Comparison of ENCODE assay signal across 14 cellular contexts in the genomic region with DNA sequence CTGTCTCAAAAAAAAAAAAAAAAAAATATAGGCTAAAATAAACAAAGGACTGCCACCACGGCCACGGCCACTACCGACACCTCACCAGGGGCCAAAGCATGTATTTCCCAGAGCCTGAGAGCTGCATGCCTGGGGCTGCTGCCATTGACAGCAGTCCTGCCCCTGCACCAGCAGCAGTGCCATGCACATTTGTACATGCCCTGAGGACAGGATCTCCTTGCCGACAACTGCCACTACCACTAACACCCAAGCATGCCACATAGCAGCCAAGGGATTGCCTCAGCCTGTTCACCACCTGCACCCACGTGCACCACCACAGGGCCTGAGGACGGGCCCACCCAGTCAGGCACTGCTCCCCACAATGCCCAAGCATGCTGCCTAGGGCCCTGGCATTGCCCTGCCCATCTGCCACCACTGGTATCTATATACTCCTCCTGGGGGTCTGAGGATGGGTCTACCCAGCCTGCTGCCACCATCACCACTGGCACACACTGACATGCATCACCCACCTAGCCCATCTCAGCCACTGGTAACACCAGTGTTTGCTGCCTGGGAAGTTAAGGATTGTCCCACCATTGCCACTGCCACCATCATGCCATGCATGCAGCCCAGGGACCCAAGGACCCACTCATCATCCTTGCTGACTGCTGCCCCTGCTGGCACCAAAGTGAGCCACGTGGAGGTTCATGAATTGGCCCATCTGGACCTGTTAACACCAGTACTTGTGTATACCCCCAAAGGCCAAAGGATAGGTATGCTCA. TPM values are rescaled to one million over a fixed set of nuclear protein-coding genes. Genes with fewer than 3 reads are reported as not detected.
DNase-seq lines count a peak whose midpoint lies in the region; ATAC-seq and TF ChIP-seq lines count a peak whose summit lies in the region.
"Had no signal": no experiment of that assay in that cellular context is flagged by ENCODE, and none has a peak within 500 bp of the region (broad histone marks: within the 10 kb centered on the region; RNA-seq: fewer than 3 reads in every experiment).

No MANE protein-coding gene starts in this region.

- peaks cover 27% of the 10 kb centered on the region for H3K27me3 Mint-ChIP-seq in activated naive CD8-positive, alpha-beta T cell treated with anti-CD3 and anti-CD28 coated beads, Interleukin-2, amount 10 ng/mL, durations not matched to agents 7 days and 5 days
- peaks cover 8% of the 10 kb centered on the region for H3K27me3 Mint-ChIP-seq in activated naive CD8-positive, alpha-beta T cell treated with anti-CD3 and anti-CD28 coated beads for 36 hours
- peaks cover 4% of the 10 kb centered on the region for H3K27me3 Mint-ChIP-seq in endothelial cell (ENCODE audit: unreplicated experiment)
- peaks cover 3% of the 10 kb centered on the region for H3K27me3 Mint-ChIP-seq in glutamatergic neuron (ENCODE audit: unreplicated experiment)
- H3K27me3 Mint-ChIP-seq in effector memory CD8-positive, alpha-beta T cell: peaks cover 24 to 41% of the 10 kb centered on the region in 2 donors

- 71 to 81% (median 72%) methylated on average over 7 of the region's 7 CpGs for WGBS in spleen, 5 donors
- WGBS in gastroesophageal sphincter (ENCODE audit: low coverage in 1 of 2), 2 donors: 44% methylated on average over 5 of the region's 7 CpGs; no CpG with 5 or more reads in 1 of the 2 donors

- H3K27ac Mint-ChIP-seq in activated naive CD8-positive, alpha-beta T cell treated with anti-CD3 and anti-CD28 coated beads, Interleukin-2, amount 10 ng/mL, durations not matched to agents 7 days and 5 days: peak overlapping the region; percentile 72
- H3K27ac Mint-ChIP-seq in activated naive CD8-positive, alpha-beta T cell treated with anti-CD3 and anti-CD28 coated beads for 36 hours: no peak overlapping the region
- no peak overlapping the region for H3K27ac Mint-ChIP-seq in endothelial cell (ENCODE audit: unreplicated experiment)
- H3K27ac Mint-ChIP-seq in glutamatergic neuron (ENCODE audit: unreplicated experiment): no peak overlapping the region
- no peak overlapping the region for H3K27ac Mint-ChIP-seq in effector memory CD8-positive, alpha-beta T cell

- H3K27me3 ChIP-seq in MM.1S (replicated peaks; ENCODE audit: insufficient read depth, low read length) (peaks cover 7% of the 10 kb centered on the region; the same call in 1 of the 2 replicates), spleen (replicated peaks in 1 of 7) (peaks cover 0 to 4% (median 0%) of the 10 kb centered on the region in 7 donors), gastroesophageal sphincter (peaks cover 19% of the 10 kb centered on the region)
- H3K27me3 ChIP-seq: tibial nerve had no signal

- no peak overlapping the region for H3K27ac ChIP-seq in MM.1S (ENCODE audit: low read length)
- H3K27ac ChIP-seq in spleen: no peak overlapping the region
- no peak overlapping the region for H3K27ac ChIP-seq in gastroesophageal sphincter
- H3K27ac ChIP-seq: psoas muscle, tibial nerve had no signal

- POLR2A ChIA-PET in activated naive CD8-positive, alpha-beta T cell treated with anti-CD3 and anti-CD28 coated beads, Interleukin-2, amount 10 ng/mL, durations not matched to agents 7 days and 5 days (lab: Charles Lee): interaction anchor here (0.7 kb wide), 1 partner anchor 741 kb away, joined by 3 read pairs; no protein-coding TSS in a partner anchor

- no peak for TF ChIP-seq POLR2A in spleen (IDR thresholded peaks at IDR 0.05)
- TF ChIP-seq POLR2A in gastroesophageal sphincter (IDR thresholded peaks at IDR 0.05): no peak

- DNase-seq in activated naive CD8-positive, alpha-beta T cell treated with anti-CD3 and anti-CD28 coated beads, Interleukin-2, amount 10 ng/mL, durations not matched to agents 7 days and 5 days: no peak
- DNase-seq in activated naive CD8-positive, alpha-beta T cell treated with anti-CD3 and anti-CD28 coated beads for 36 hours: no peak
- DNase-seq in MM.1S: no peak
- DNase-seq in endothelial cell (ENCODE audit: low spot score): no peak
- DNase-seq in spleen: peak; percentile 48
- DNase-seq in glutamatergic neuron: no peak
- DNase-seq in effector memory CD8-positive, alpha-beta T cell: no peak
- DNase-seq: DMS79 treated with DMSO at 0.1 percent for 48 hours; effector memory CD4-positive, alpha-beta T cell; NCI-H510A; psoas muscle; T-helper 2 cell had no signal

- H3K4me3 Mint-ChIP-seq in activated naive CD8-positive, alpha-beta T cell treated with anti-CD3 and anti-CD28 coated beads, Interleukin-2, amount 10 ng/mL, durations not matched to agents 7 days and 5 days: no peak overlapping the region
- H3K4me3 Mint-ChIP-seq in activated naive CD8-positive, alpha-beta T cell treated with anti-CD3 and anti-CD28 coated beads for 36 hours: no peak overlapping the region
- H3K4me3 Mint-ChIP-seq in endothelial cell (ENCODE audit: unreplicated experiment) (no peak overlapping the region), glutamatergic neuron (ENCODE audit: unreplicated experiment) (no peak overlapping the region)
- H3K4me3 Mint-ChIP-seq in effector memory CD8-positive, alpha-beta T cell: peak overlapping the region in 1 of 2 donors; percentile 17

- TF ChIP-seq CTCF in MM.1S (IDR thresholded peaks at IDR 0.05; ENCODE audit: low read length): peak; percentile 25
- TF ChIP-seq CTCF in endothelial cell (IDR thresholded peaks at IDR 0.05; ENCODE audit: unreplicated experiment): peak; percentile 11
- no peak for TF ChIP-seq CTCF in spleen (IDR thresholded peaks at IDR 0.05 in 8 of 11, conservative IDR thresholded peaks at IDR 0.05 in 3 of 11)
- no peak for TF ChIP-seq CTCF in gastroesophageal sphincter (IDR thresholded peaks at IDR 0.05)
- TF ChIP-seq CTCF in glutamatergic neuron (IDR thresholded peaks at IDR 0.05; ENCODE audit: partially characterized antibody, unreplicated experiment): no peak

- H2AFZ ChIP-seq in MM.1S (ENCODE audit: low read length): no peak overlapping the region

- H4K20me1 ChIP-seq in MM.1S (ENCODE audit: insufficient read depth, low read length): no peaks in the 10 kb centered on the region

- H3K9me3 Mint-ChIP-seq in activated naive CD8-positive, alpha-beta T cell treated with anti-CD3 and anti-CD28 coated beads, Interleukin-2, amount 10 ng/mL, durations not matched to agents 7 days and 5 days: no peaks in the 10 kb centered on the region
- no peaks in the 10 kb centered on the region for H3K9me3 Mint-ChIP-seq in activated naive CD8-positive, alpha-beta T cell treated with anti-CD3 and anti-CD28 coated beads for 36 hours
- H3K9me3 Mint-ChIP-seq in endothelial cell (ENCODE audit: unreplicated experiment) (no peaks in the 10 kb centered on the region), glutamatergic neuron (ENCODE audit: unreplicated experiment) (no peaks in the 10 kb centered on the region)
- H3K9me3 Mint-ChIP-seq in effector memory CD8-positive, alpha-beta T cell: no peaks in the 10 kb centered on the region

- no peaks in the 10 kb centered on the region for H3K36me3 ChIP-seq in MM.1S (replicated peaks; ENCODE audit: insufficient read depth, low read length)
- no peaks in the 10 kb centered on the region for H3K36me3 ChIP-seq in spleen
- no peaks in the 10 kb centered on the region for H3K36me3 ChIP-seq in gastroesophageal sphincter
- H3K36me3 ChIP-seq: tibial nerve had no signal

- intact Hi-C loops in spleen (cut with DNase I; ENCODE audit: low total_unique reads): loop anchor here (5.0 kb wide), 1 partner anchor 42 kb away; no protein-coding TSS in a partner anchor

- no peak overlapping the region for H3K4me2 ChIP-seq in MM.1S (ENCODE audit: low read depth, low read length)

- peaks cover 12% of the 10 kb centered on the region for H3K4me1 Mint-ChIP-seq in activated naive CD8-positive, alpha-beta T cell treated with anti-CD3 and anti-CD28 coated beads, Interleukin-2, amount 10 ng/mL, durations not matched to agents 7 days and 5 days
- peaks cover 16% of the 10 kb centered on the region for H3K4me1 Mint-ChIP-seq in activated naive CD8-positive, alpha-beta T cell treated with anti-CD3 and anti-CD28 coated beads for 36 hours
- H3K4me1 Mint-ChIP-seq in endothelial cell (ENCODE audit: unreplicated experiment) (no peaks in the 10 kb centered on the region), glutamatergic neuron (ENCODE audit: low read depth, unreplicated experiment) (no peaks in the 10 kb centered on the region)
- peaks cover 0 to 12% of the 10 kb centered on the region in 2 donors for H3K4me1 Mint-ChIP-seq in effector memory CD8-positive, alpha-beta T cell (ENCODE audit: low read depth in 2 of 2)

- no peaks in the 10 kb centered on the region for H3K9me2 ChIP-seq in MM.1S (replicated peaks; ENCODE audit: insufficient read depth, low read length)

- H3K9me3 ChIP-seq in MM.1S (replicated peaks; ENCODE audit: insufficient read depth, low read length) (no peaks in the 10 kb centered on the region), spleen (no peaks in the 10 kb centered on the region), gastroesophageal sphincter (no peaks in the 10 kb centered on the region)
- H3K9me3 ChIP-seq: psoas muscle, tibial nerve had no signal

- no peak overlapping the region for H3K4me3 ChIP-seq in MM.1S (ENCODE audit: low read length)
- no peak overlapping the region for H3K4me3 ChIP-seq in spleen
- H3K4me3 ChIP-seq in gastroesophageal sphincter: no peak overlapping the region
- H3K4me3 ChIP-seq: psoas muscle, tibial nerve had no signal

- no peak overlapping the region for H3K9ac ChIP-seq in MM.1S (ENCODE audit: low read length)

- H3K36me3 Mint-ChIP-seq in activated naive CD8-positive, alpha-beta T cell treated with anti-CD3 and anti-CD28 coated beads, Interleukin-2, amount 10 ng/mL, durations not matched to agents 7 days and 5 days: no peaks in the 10 kb centered on the region
- H3K36me3 Mint-ChIP-seq in activated naive CD8-positive, alpha-beta T cell treated with anti-CD3 and anti-CD28 coated beads for 36 hours: no peaks in the 10 kb centered on the region
- H3K36me3 Mint-ChIP-seq in endothelial cell (ENCODE audit: low read depth, unreplicated experiment) (no peaks in the 10 kb centered on the region), glutamatergic neuron (ENCODE audit: unreplicated experiment) (no peaks in the 10 kb centered on the region)
- H3K36me3 Mint-ChIP-seq in effector memory CD8-positive, alpha-beta T cell (ENCODE audit: insufficient read depth): peaks cover 7% of the 10 kb centered on the region

- H3K4me1 ChIP-seq in MM.1S (ENCODE audit: low read length) (no peaks in the 10 kb centered on the region), spleen (peaks cover 9 to 34% (median 17%) of the 10 kb centered on the region in 6 donors), gastroesophageal sphincter (peaks cover 0 to 9% (median 6%) of the 10 kb centered on the region in 3 donors)
- H3K4me1 ChIP-seq: psoas muscle had no signal

- no peak for TF ChIP-seq EP300 in gastroesophageal sphincter (IDR thresholded peaks at IDR 0.05)

- no peaks in the 10 kb centered on the region for H3F3A ChIP-seq in MM.1S (ENCODE audit: insufficient read depth, low read length)

- no peak for ATAC-seq in activated naive CD8-positive, alpha-beta T cell treated with anti-CD3 and anti-CD28 coated beads, Interleukin-2, amount 10 ng/mL, durations not matched to agents 7 days and 5 days (ENCODE audit: low read depth)
- no peak for ATAC-seq in gastroesophageal sphincter
- no peak for ATAC-seq in effector memory CD8-positive, alpha-beta T cell (replicated peaks)
- ATAC-seq: psoas muscle had no signal

- H3K79me2 ChIP-seq in MM.1S (ENCODE audit: low read length): no peaks in the 10 kb centered on the region

RNA-seq across cellular contexts. Expression of a gene that starts 10.6 kb away (rescaled TPM):
- 100 to 1,000 TPM in 1 of 2 experiments, 10 to 100 TPM in 1; 94.2 to 105 TPM for total RNA-seq in activated naive CD8-positive, alpha-beta T cell treated with anti-CD3 and anti-CD28 coated beads, Interleukin-2, amount 10 ng/mL, durations not matched to agents 7 days and 5 days
- 100 to 1,000 TPM; 164 to 179 TPM for total RNA-seq in activated naive CD8-positive, alpha-beta T cell treated with anti-CD3 and anti-CD28 coated beads for 36 hours
- total RNA-seq in endothelial cell (ENCODE audit: unreplicated experiment): 60.9 TPM
- 10 to 100 TPM; 41.1 to 60.9 (median 51.4) TPM for total RNA-seq in spleen
- polyA plus RNA-seq in spleen: 10 to 100 TPM; 17.3 to 35.1 (median 18.4) TPM
- 10 to 100 TPM; 30.1 to 43.2 (median 37.7) TPM for total RNA-seq in gastroesophageal sphincter
- total RNA-seq in glutamatergic neuron (ENCODE audit: unreplicated experiment): 65.4 TPM

RNA-seq across cellular contexts. Expression of a gene that starts 10.9 kb away (rescaled TPM):
- total RNA-seq in activated naive CD8-positive, alpha-beta T cell treated with anti-CD3 and anti-CD28 coated beads, Interleukin-2, amount 10 ng/mL, durations not matched to agents 7 days and 5 days: 1 to 10 TPM; 6.9 TPM
- total RNA-seq in activated naive CD8-positive, alpha-beta T cell treated with anti-CD3 and anti-CD28 coated beads for 36 hours: 10 to 100 TPM; 23.4 to 25.4 TPM
- total RNA-seq in endothelial cell (ENCODE audit: unreplicated experiment) (15.8 TPM), spleen (10 to 100 TPM; 10.2 to 45.8 (median 22.8) TPM), gastroesophageal sphincter (10 to 100 TPM; 12.3 to 22.7 (median 16.7) TPM), glutamatergic neuron (ENCODE audit: unreplicated experiment) (138 TPM)
- 10 to 100 TPM; 14.6 to 36.6 (median 16.8) TPM for polyA plus RNA-seq in spleen

RNA-seq across cellular contexts. Expression of a gene that starts 21.1 kb away (rescaled TPM):
- not detected for total RNA-seq in activated naive CD8-positive, alpha-beta T cell treated with anti-CD3 and anti-CD28 coated beads, Interleukin-2, amount 10 ng/mL, durations not matched to agents 7 days and 5 days
- not detected for total RNA-seq in activated naive CD8-positive, alpha-beta T cell treated with anti-CD3 and anti-CD28 coated beads for 36 hours
- total RNA-seq in endothelial cell (ENCODE audit: unreplicated experiment): not detected
- total RNA-seq in spleen: 10 to 100 TPM; 18.7 to 97.5 (median 42.8) TPM
- 10 to 100 TPM in 1 of 3 donors, 1 to 10 TPM in 2; 2.2 to 52.3 (median 7.9) TPM for polyA plus RNA-seq in spleen
- total RNA-seq in gastroesophageal sphincter: 1 to 10 TPM in 3 of 4 donors, under 1 TPM in 1; 0.85 to 3.6 (median 1.3) TPM
- not detected for total RNA-seq in glutamatergic neuron (ENCODE audit: unreplicated experiment)

RNA-seq across cellular contexts. Expression of a gene that starts 43.2 kb away (rescaled TPM):
- total RNA-seq in activated naive CD8-positive, alpha-beta T cell treated with anti-CD3 and anti-CD28 coated beads, Interleukin-2, amount 10 ng/mL, durations not matched to agents 7 days and 5 days: 1 to 10 TPM; 1.4 to 1.7 TPM
- 1 to 10 TPM; 2.3 to 2.9 TPM for total RNA-seq in activated naive CD8-positive, alpha-beta T cell treated with anti-CD3 and anti-CD28 coated beads for 36 hours
- 0.90 TPM for total RNA-seq in endothelial cell (ENCODE audit: unreplicated experiment)
- 10 to 100 TPM in 1 of 7 donors, 1 to 10 TPM in 6; 1.1 to 20.2 (median 2.8) TPM for total RNA-seq in spleen
- polyA plus RNA-seq in spleen: 1 to 10 TPM; 3.9 to 9.3 (median 6.4) TPM
- total RNA-seq in gastroesophageal sphincter: 1 to 10 TPM in 1 of 4 donors, under 1 TPM in 1, not detected in 2; 0.39 to 1.2 TPM
- total RNA-seq in glutamatergic neuron (ENCODE audit: unreplicated experiment): 0.59 TPM

Comparison
In these comparisons a context has a peak if more than half of its experiments do, and no peak if none do; other contexts are left out.
1. CTCF ChIP-seq: peak in MM.1S (single experiment) and endothelial cell (single experiment); none in spleen (0 of 11), gastroesophageal sphincter (0 of 4) and glutamatergic neuron (single experiment).
2. RNA of a gene that starts 21.1 kb away (total RNA-seq): 18.7 to 97.5 TPM in spleen; 0.85 to 3.6 TPM in gastroesophageal sphincter, not detected in activated naive CD8-positive, alpha-beta T cell treated with anti-CD3 and anti-CD28 coated beads, Interleukin-2, amount 10 ng/mL, durations not matched to agents 7 days and 5 days, not detected in activated naive CD8-positive, alpha-beta T cell treated with anti-CD3 and anti-CD28 coated beads for 36 hours, not detected in endothelial cell (single experiment) and not detected in glutamatergic neuron (single experiment); every median in the first group is over 4 times any median in the second.